In the genomic region with DNA sequence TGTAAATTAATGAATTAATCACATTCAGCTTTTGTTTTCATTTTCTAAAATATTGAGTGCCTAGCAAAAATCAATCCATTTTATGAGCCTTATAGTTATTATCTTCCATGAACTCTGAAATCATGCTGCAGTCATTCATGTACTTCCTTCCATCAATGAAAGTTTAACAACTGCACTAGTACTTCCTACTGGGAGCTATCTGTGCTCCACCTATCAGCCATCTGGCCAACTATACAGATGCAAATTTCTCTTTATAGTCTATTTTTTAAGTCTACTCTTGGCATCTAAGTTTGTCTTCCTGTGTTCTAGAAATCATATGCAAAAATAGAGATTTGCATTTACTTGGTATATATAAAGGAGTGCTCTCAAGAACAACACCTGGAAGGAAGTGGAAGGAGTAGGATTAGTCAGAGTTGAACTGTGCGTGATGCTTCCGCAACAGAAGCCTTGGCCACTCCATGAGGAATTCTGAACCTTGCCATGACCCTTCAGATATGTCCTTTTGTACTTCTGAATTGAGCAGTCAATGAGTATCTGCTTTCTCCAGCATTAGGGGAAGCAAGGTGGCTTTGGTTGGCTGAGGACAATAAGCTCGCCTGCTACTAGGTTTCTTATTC, we compare ENCODE assay signal across 20 cellular contexts.
"Had no signal": no experiment of that assay in that cellular context is flagged by ENCODE, and none has a peak within 500 bp of the region (broad histone marks: within the 10 kb centered on the region; RNA-seq: fewer than 3 reads in every experiment).

No MANE protein-coding gene starts in this region.

- DNase-seq: activated CD4-positive, alpha-beta memory T cell treated with anti-CD3 and anti-CD28 coated beads, Interleukin-2, amount 10 ng/mL, durations not matched to agents 7 days and 5 days; activated CD4-positive, alpha-beta T cell treated with anti-CD3 and anti-CD28 coated beads for 48 hours; activated CD4-positive, CD25-positive, alpha-beta regulatory T cell; activated naive CD4-positive, alpha-beta T cell treated with anti-CD3 and anti-CD28 coated beads for 36 hours; activated T-cell treated with anti-CD3 and anti-CD28 coated beads, Interleukin-2, amount 50 U/mL, for 1 hour; body of pancreas; caudate nucleus; dorsolateral prefrontal cortex; endodermal cell; foreskin keratinocyte; islet precursor cell; left colon; occipital lobe; posterior cingulate gyrus; stimulated activated CD4-positive, alpha-beta T cell treated with anti-CD3 and anti-CD28 coated beads, Interleukin-12 subunit alpha, Interleukin-12 subunit beta, amount 100 ng/mL, for 4 hours; stimulated activated CD4-positive, alpha-beta T cell treated with anti-CD3 and anti-CD28 coated beads, Interleukin-2, amount 100 ng/mL, for 24 hours; stimulated activated naive CD4-positive, alpha-beta T cell treated with Interleukin-2 at 50 U/mL for 16 hours; tibial artery; uterus had no signal

- H3K4me3 ChIP-seq: body of pancreas, dorsolateral prefrontal cortex, lung, tibial artery, uterus had no signal

- H3K9me3 ChIP-seq: body of pancreas, tibial artery, uterus had no signal

- H3K4me1 ChIP-seq: foreskin keratinocyte had no signal

- H3K36me3 ChIP-seq: tibial artery, uterus had no signal

- H3K27ac ChIP-seq: body of pancreas, dorsolateral prefrontal cortex, foreskin keratinocyte, tibial artery had no signal

- H3K27me3 ChIP-seq: body of pancreas, dorsolateral prefrontal cortex, foreskin keratinocyte, tibial artery, uterus had no signal

- ATAC-seq: body of pancreas, foreskin keratinocyte, left colon had no signal
